In the genomic region with DNA sequence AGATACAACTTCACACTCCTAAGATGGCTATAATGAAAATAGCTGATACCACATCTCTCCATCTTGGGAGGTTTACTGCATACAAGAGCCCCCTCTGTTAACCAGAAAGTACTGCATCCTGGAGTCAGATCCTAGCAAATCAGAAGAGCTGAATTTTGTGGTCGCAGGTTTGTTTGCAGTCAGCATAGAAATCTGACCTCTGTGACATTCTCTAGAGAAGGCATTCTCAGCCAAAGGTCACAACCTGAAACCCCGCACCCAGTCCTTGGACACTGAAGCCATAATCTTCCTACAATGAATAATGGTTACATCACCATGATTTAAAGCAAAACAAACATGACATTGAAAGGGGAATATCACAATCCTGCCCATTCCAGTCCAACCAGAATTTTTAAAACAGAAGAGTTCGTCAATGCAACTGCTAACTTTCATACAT, we compare ENCODE assay signal across 14 cellular contexts. TPM values are rescaled to one million over a fixed set of nuclear protein-coding genes. Genes with fewer than 3 reads are reported as not detected.
DNase-seq lines count a peak whose midpoint lies in the region; ATAC-seq, FAIRE-seq and TF ChIP-seq lines count a peak whose summit lies in the region.
"Had no signal": no experiment of that assay in that cellular context is flagged by ENCODE, and none has a peak within 500 bp of the region (broad histone marks: within the 10 kb centered on the region; RNA-seq: fewer than 3 reads in every experiment).

No MANE protein-coding gene starts in this region.

- H3K27me3 ChIP-seq in Panc1 (ENCODE audit: control insufficient read depth, insufficient read depth, low read length) = 0 out of 2 replicates have a peak, but pooled peaks cover 2% of the 10 kb centered on the region
- H3K27me3 ChIP-seq in ascending aorta = no peaks in the 10 kb centered on the region

- H3K27ac ChIP-seq in 22Rv1 (no peak overlapping the region), Panc1 (ENCODE audit: low read length) (no peak overlapping the region), ascending aorta (no peak overlapping the region)
- H3K27ac ChIP-seq: SK-N-MC had no signal

- POLR2A ChIA-PET in Panc1 (lab: Charles Lee) = no interaction called here

- H3K9me3 ChIP-seq in Panc1 (ENCODE audit: control insufficient read depth, insufficient read depth, low read depth, low read length) (no peaks in the 10 kb centered on the region), ascending aorta (no peaks in the 10 kb centered on the region)

- CTCF ChIA-PET in Panc1 (lab: Charles Lee) = no interaction called here

- BruUV-seq in Panc1 (replicated peaks; lab: Mats Ljungman, UMichigan) = no TSS peak

- in situ Hi-C loops in Panc1 (cut with HindIII; ENCODE audit: low pct_unique_long_range_greater_than_20kb, low sequenced_read_pairs) = no loop called here

- intact Hi-C loops in Panc1 (cut with micrococcal nuclease; ENCODE audit: unreplicated experiment) (no loop called here), ascending aorta (cut with DNase I) (no loop called here)

- TF ChIP-seq CTCF in 22Rv1 (IDR thresholded peaks at IDR 0.05) (0 out of 2 replicates have a peak, but pooled peaks have one; percentile 7), Panc1 (IDR thresholded peaks at IDR 0.05) (peak; percentile 18; the same call in 1 of the 2 replicates), fibroblast of mammary gland (conservative IDR thresholded peaks at IDR 0.05; ENCODE audit: control insufficient read depth, insufficient read depth, low read depth, low read length) (peak; percentile 10), ascending aorta (IDR thresholded peaks at IDR 0.05) (no peak)

- H3K4me3 ChIP-seq in Panc1 (ENCODE audit: low read depth in 2 of 2, low read length in 2 of 2) = no peak overlapping the region
- H3K4me3 ChIP-seq in fibroblast of mammary gland (ENCODE audit: control insufficient read depth, low read depth, low read length) = no peak overlapping the region
- H3K4me3 ChIP-seq in ascending aorta = no peak overlapping the region
- H3K4me3 ChIP-seq: SK-N-MC had no signal

- no peaks in the 10 kb centered on the region for H3K4me1 ChIP-seq in Panc1 (ENCODE audit: control insufficient read depth, insufficient read depth, low read length)
- H3K4me1 ChIP-seq in ascending aorta = no peaks in the 10 kb centered on the region

- FAIRE-seq in G401.6 (lab: Jason Lieb, UNC) = peak; percentile 64
- FAIRE-seq: H54, urothelium cell line had no signal

- no peak for DNase-seq in Panc1 (ENCODE audit: low read depth, low spot score)
- no peak for DNase-seq in fibroblast of mammary gland (ENCODE audit: low read depth)
- DNase-seq in GF-D8 (lab: John Stamatoyannopoulos, UW) = no peak
- DNase-seq in stimulated activated CD4-positive, alpha-beta T cell treated with anti-CD3 and anti-CD28 coated beads, Interleukin-15, amount 100 ng/mL, for 24 hours = no peak
- no peak for DNase-seq in ascending aorta (ENCODE audit: low spot score in 2 of 2)
- DNase-seq: activated naive CD8-positive, alpha-beta T cell treated with anti-CD3 and anti-CD28 coated beads for 36 hours; GDM1; NCI-H1105 had no signal

- no peak for ATAC-seq in Panc1
- ATAC-seq in HG03378 (IDR thresholded peaks at IDR 0.05; ENCODE audit: unreplicated experiment) = no peak

- H3K36me3 ChIP-seq in Panc1 (ENCODE audit: control insufficient read depth, insufficient read depth, low read length) (no peaks in the 10 kb centered on the region), ascending aorta (no peaks in the 10 kb centered on the region)

RNA-seq across cellular contexts. Expression of a gene that starts 17.7 kb away (rescaled TPM):
- total RNA-seq in Panc1 (2021; ENCODE audit: unreplicated experiment) = 0.26 TPM
- polyA plus RNA-seq in Panc1 (2012; ENCODE audit: insufficient read length) = 0.08 TPM
- total RNA-seq in ascending aorta = not detected

Comparison
In these comparisons a context has a peak if more than half of its experiments do, and no peak if none do; other contexts are left out.
1. CTCF ChIP-seq: peak in 22Rv1 (single experiment), Panc1 (single experiment) and fibroblast of mammary gland (single experiment); none in ascending aorta (0 of 3).